1 cellular context compared by ENCODE assay signal in genomic region chr3:119550090-119550910, GRCh38.
TF ChIP-seq lines count a peak whose summit lies in the region.

No MANE protein-coding gene starts in this region.

TF ChIP-seq in GM12878, 131 proteins besides CTCF, POLR2A, EP300 and RAD21 (continues in another document):
- TF ChIP-seq ZNF217 (IDR thresholded peaks at IDR 0.05), result no peak
- no peak for TF ChIP-seq NFYA (IDR thresholded peaks at IDR 0.05; ENCODE audit: borderline replicate concordance, low read depth, low read length)
- peak; percentile 24; the same call in 1 of the 2 replicates for TF ChIP-seq SMC3 (IDR thresholded peaks at IDR 0.05; ENCODE audit: borderline replicate concordance, low read length)
- no peak for TF ChIP-seq SIN3A (IDR thresholded peaks at IDR 0.05; ENCODE audit: low read depth, low read length)
- no peak for TF ChIP-seq NR2C2 (IDR thresholded peaks at IDR 0.05; ENCODE audit: borderline replicate concordance, control insufficient read depth, insufficient read length, low read depth)
- peak; percentile 76; the same call in 1 of the 2 replicates for TF ChIP-seq FOXM1 (IDR thresholded peaks at IDR 0.05; ENCODE audit: low read depth, low read length)
- no peak for TF ChIP-seq LARP7 (IDR thresholded peaks at IDR 0.05)
- peak; percentile 22; the same call in 1 of the 2 replicates for TF ChIP-seq TAF1 (IDR thresholded peaks at IDR 0.05; ENCODE audit: borderline replicate concordance, low read depth, low read length)
- no peak for TF ChIP-seq RB1 (IDR thresholded peaks at IDR 0.05; ENCODE audit: borderline replicate concordance)
- TF ChIP-seq IKZF2 (IDR thresholded peaks at IDR 0.05), result peak in 1 of 2 experiments; percentile 47; a peak in 1 of 4 replicates
- TF ChIP-seq ZNF384 (IDR thresholded peaks at IDR 0.05; ENCODE audit: borderline replicate concordance, low read depth, low read length), result no peak
- TF ChIP-seq RBBP5 (conservative IDR thresholded peaks at IDR 0.05), result no peak
- no peak for TF ChIP-seq SKIL (IDR thresholded peaks at IDR 0.05; ENCODE audit: low read depth, poor library complexity, severe bottlenecking)
- no peak for TF ChIP-seq BMI1 (IDR thresholded peaks at IDR 0.05; ENCODE audit: borderline replicate concordance)
- peak; percentile 59; the same call in 1 of the 2 replicates for TF ChIP-seq TCF3 (IDR thresholded peaks at IDR 0.05; ENCODE audit: borderline replicate concordance, insufficient read depth, low read depth, low read length)
- TF ChIP-seq STAT1 (conservative IDR thresholded peaks at IDR 0.05), result no peak
- TF ChIP-seq GABPA (IDR thresholded peaks at IDR 0.05; ENCODE audit: low read depth), result 0 out of 2 replicates have a peak, but pooled peaks have one; percentile 20
- no peak for TF ChIP-seq ZBTB33 (IDR thresholded peaks at IDR 0.05)
- no peak for TF ChIP-seq TCF7 (IDR thresholded peaks at IDR 0.05; ENCODE audit: borderline replicate concordance)
- peak; percentile 57 for TF ChIP-seq IKZF1 (conservative IDR thresholded peaks at IDR 0.05)
- no peak for TF ChIP-seq MYC (IDR thresholded peaks at IDR 0.05; ENCODE audit: insufficient read depth, insufficient read length, insufficient replicate concordance, low read length, severe bottlenecking)
- no peak for TF ChIP-seq MYB (IDR thresholded peaks at IDR 0.05; ENCODE audit: borderline replicate concordance, low read depth, low read length)
- TF ChIP-seq ETV6 (conservative IDR thresholded peaks at IDR 0.05 in 1 of 2, IDR thresholded peaks at IDR 0.05 in 1 of 2; ENCODE audit: borderline replicate concordance in 1 of 2, low read depth in 1 of 2), result peak in 1 of 2 experiments; percentile 50; a peak in 1 of 4 replicates
- 0 out of 2 replicates have a peak, but pooled peaks have one; percentile 18 for TF ChIP-seq HDGF (IDR thresholded peaks at IDR 0.05)
- peak; percentile 42; the same call in 1 of the 2 replicates for TF ChIP-seq PAX5 (IDR thresholded peaks at IDR 0.05; ENCODE audit: borderline replicate concordance, low read depth, low read length)
- no peak for TF ChIP-seq MEF2B (IDR thresholded peaks at IDR 0.05; ENCODE audit: partially characterized antibody, poor library complexity, severe bottlenecking)
- TF ChIP-seq BHLHE40 (IDR thresholded peaks at IDR 0.05; ENCODE audit: borderline replicate concordance in 1 of 2, low read depth in 2 of 2, low read length in 1 of 2), result no peak
- TF ChIP-seq PAX8 (IDR thresholded peaks at IDR 0.05), result no peak
- no peak for TF ChIP-seq HDAC2 (IDR thresholded peaks at IDR 0.05)
- peak; percentile 67 for TF ChIP-seq JUNB (IDR thresholded peaks at IDR 0.05)
- no peak for TF ChIP-seq PKNOX1 (IDR thresholded peaks at IDR 0.05)
- TF ChIP-seq NFIC (IDR thresholded peaks at IDR 0.05; ENCODE audit: low read depth, low read length), result peak; percentile 91
- TF ChIP-seq EED (IDR thresholded peaks at IDR 0.05; ENCODE audit: low read depth), result peak; percentile 74
- TF ChIP-seq EZH2 (IDR thresholded peaks at IDR 0.05; ENCODE audit: borderline replicate concordance, control insufficient read depth, low read depth, low read length), result no peak
- TF ChIP-seq YY1 (IDR thresholded peaks at IDR 0.05; ENCODE audit: low read depth, low read length), result peak; percentile 57
- TF ChIP-seq, protein P1, sequence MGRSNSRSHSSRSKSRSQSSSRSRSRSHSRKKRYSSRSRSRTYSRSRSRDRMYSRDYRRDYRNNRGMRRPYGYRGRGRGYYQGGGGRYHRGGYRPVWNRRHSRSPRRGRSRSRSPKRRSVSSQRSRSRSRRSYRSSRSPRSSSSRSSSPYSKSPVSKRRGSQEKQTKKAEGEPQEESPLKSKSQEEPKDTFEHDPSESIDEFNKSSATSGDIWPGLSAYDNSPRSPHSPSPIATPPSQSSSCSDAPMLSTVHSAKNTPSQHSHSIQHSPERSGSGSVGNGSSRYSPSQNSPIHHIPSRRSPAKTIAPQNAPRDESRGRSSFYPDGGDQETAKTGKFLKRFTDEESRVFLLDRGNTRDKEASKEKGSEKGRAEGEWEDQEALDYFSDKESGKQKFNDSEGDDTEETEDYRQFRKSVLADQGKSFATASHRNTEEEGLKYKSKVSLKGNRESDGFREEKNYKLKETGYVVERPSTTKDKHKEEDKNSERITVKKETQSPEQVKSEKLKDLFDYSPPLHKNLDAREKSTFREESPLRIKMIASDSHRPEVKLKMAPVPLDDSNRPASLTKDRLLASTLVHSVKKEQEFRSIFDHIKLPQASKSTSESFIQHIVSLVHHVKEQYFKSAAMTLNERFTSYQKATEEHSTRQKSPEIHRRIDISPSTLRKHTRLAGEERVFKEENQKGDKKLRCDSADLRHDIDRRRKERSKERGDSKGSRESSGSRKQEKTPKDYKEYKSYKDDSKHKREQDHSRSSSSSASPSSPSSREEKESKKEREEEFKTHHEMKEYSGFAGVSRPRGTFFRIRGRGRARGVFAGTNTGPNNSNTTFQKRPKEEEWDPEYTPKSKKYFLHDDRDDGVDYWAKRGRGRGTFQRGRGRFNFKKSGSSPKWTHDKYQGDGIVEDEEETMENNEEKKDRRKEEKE (IDR thresholded peaks at IDR 0.05), result no peak
- TF ChIP-seq NR2F1 (conservative IDR thresholded peaks at IDR 0.05), result no peak
- peak; percentile 47 for TF ChIP-seq BCL3 (IDR thresholded peaks at IDR 0.05; ENCODE audit: borderline replicate concordance, insufficient read depth, low read depth, low read length, poor library complexity, severe bottlenecking)
- TF ChIP-seq NBN (IDR thresholded peaks at IDR 0.05), result no peak
- TF ChIP-seq MTA3 (IDR thresholded peaks at IDR 0.05; ENCODE audit: borderline replicate concordance, low read length), result 0 out of 2 replicates have a peak, but pooled peaks have one; percentile 88
- TF ChIP-seq, protein P2, sequence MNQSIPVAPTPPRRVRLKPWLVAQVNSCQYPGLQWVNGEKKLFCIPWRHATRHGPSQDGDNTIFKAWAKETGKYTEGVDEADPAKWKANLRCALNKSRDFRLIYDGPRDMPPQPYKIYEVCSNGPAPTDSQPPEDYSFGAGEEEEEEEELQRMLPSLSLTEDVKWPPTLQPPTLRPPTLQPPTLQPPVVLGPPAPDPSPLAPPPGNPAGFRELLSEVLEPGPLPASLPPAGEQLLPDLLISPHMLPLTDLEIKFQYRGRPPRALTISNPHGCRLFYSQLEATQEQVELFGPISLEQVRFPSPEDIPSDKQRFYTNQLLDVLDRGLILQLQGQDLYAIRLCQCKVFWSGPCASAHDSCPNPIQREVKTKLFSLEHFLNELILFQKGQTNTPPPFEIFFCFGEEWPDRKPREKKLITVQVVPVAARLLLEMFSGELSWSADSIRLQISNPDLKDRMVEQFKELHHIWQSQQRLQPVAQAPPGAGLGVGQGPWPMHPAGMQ (IDR thresholded peaks at IDR 0.05; ENCODE audit: borderline replicate concordance), result no peak
- TF ChIP-seq TCF12 (IDR thresholded peaks at IDR 0.05; ENCODE audit: low read depth, low read length), result peak; percentile 49; the same call in 1 of the 2 replicates
- TF ChIP-seq, protein P3, sequence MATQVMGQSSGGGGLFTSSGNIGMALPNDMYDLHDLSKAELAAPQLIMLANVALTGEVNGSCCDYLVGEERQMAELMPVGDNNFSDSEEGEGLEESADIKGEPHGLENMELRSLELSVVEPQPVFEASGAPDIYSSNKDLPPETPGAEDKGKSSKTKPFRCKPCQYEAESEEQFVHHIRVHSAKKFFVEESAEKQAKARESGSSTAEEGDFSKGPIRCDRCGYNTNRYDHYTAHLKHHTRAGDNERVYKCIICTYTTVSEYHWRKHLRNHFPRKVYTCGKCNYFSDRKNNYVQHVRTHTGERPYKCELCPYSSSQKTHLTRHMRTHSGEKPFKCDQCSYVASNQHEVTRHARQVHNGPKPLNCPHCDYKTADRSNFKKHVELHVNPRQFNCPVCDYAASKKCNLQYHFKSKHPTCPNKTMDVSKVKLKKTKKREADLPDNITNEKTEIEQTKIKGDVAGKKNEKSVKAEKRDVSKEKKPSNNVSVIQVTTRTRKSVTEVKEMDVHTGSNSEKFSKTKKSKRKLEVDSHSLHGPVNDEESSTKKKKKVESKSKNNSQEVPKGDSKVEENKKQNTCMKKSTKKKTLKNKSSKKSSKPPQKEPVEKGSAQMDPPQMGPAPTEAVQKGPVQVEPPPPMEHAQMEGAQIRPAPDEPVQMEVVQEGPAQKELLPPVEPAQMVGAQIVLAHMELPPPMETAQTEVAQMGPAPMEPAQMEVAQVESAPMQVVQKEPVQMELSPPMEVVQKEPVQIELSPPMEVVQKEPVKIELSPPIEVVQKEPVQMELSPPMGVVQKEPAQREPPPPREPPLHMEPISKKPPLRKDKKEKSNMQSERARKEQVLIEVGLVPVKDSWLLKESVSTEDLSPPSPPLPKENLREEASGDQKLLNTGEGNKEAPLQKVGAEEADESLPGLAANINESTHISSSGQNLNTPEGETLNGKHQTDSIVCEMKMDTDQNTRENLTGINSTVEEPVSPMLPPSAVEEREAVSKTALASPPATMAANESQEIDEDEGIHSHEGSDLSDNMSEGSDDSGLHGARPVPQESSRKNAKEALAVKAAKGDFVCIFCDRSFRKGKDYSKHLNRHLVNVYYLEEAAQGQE (IDR thresholded peaks at IDR 0.05; ENCODE audit: low read depth, low read length), result no peak
- TF ChIP-seq EGR1 (IDR thresholded peaks at IDR 0.05; ENCODE audit: borderline replicate concordance in 1 of 2, low read depth in 2 of 2, low read length in 2 of 2), result no peak
- TF ChIP-seq, protein P4, sequence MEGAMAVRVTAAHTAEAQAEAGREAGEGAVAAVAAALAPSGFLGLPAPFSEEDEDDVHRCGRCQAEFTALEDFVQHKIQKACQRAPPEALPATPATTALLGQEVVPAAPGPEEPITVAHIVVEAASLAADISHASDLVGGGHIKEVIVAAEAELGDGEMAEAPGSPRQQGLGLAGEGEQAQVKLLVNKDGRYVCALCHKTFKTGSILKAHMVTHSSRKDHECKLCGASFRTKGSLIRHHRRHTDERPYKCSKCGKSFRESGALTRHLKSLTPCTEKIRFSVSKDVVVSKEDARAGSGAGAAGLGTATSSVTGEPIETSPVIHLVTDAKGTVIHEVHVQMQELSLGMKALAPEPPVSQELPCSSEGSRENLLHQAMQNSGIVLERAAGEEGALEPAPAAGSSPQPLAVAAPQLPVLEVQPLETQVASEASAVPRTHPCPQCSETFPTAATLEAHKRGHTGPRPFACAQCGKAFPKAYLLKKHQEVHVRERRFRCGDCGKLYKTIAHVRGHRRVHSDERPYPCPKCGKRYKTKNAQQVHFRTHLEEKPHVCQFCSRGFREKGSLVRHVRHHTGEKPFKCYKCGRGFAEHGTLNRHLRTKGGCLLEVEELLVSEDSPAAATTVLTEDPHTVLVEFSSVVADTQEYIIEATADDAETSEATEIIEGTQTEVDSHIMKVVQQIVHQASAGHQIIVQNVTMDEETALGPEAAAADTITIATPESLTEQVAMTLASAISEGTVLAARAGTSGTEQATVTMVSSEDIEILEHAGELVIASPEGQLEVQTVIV (IDR thresholded peaks at IDR 0.05; ENCODE audit: borderline replicate concordance, partially characterized antibody), result no peak
